Comparison of ENCODE assay signal across 8 cellular contexts in the genomic region with DNA sequence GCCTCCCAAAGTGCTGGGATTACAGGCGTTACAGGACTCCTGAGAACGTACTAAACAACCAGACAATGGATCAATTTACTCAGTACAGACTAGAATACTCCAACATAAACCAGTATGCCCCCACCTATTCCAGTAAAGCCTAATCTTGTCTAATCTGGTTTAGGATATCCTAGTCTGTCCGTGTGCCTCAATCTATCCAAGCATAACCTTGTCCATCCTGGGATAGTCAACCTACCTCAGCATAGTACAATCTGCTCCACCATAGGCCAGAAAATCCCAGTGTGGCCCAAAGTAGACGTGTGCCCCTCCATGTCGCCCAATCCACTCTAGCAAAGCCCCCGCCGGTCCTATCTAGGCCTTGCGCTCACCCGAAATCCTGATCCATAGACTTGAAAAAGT. TPM values are rescaled to one million over a fixed set of nuclear protein-coding genes. Genes with fewer than 3 reads are reported as not detected.
A peak's percentile ranks its signal among the peaks of the same experiment; 100 is the strongest.
DNase-seq lines count a peak whose midpoint lies in the region; ATAC-seq and TF ChIP-seq lines count a peak whose summit lies in the region.

No MANE protein-coding gene starts in this region.

- H3K36me3 Mint-ChIP-seq in osteocyte (ENCODE audit: unreplicated experiment) = peaks cover 36% of the 10 kb centered on the region

- H3K4me3 Mint-ChIP-seq in osteocyte (ENCODE audit: unreplicated experiment) = peak overlapping the region; percentile 95

- no peaks in the 10 kb centered on the region for H3K9me3 Mint-ChIP-seq in osteocyte (ENCODE audit: unreplicated experiment)

- ATAC-seq in GM18511 (IDR thresholded peaks at IDR 0.05; ENCODE audit: unreplicated experiment) (peak; percentile 13), esophagus mucosa (peak; percentile 0), HG02678 (IDR thresholded peaks at IDR 0.05; ENCODE audit: unreplicated experiment) (no peak), GM21786 (IDR thresholded peaks at IDR 0.05; ENCODE audit: unreplicated experiment) (no peak)

- no peak for DNase-seq in osteocyte (ENCODE audit: extremely low spot score, unreplicated experiment)
- DNase-seq in central memory CD4-positive, alpha-beta T cell = no peak
- no peak for DNase-seq in NCI-H2171 (lab: John Stamatoyannopoulos, UW)

- TF ChIP-seq CTCF in osteocyte (IDR thresholded peaks at IDR 0.05) = no peak

- peaks cover 50% of the 10 kb centered on the region for H3K4me1 Mint-ChIP-seq in osteocyte (ENCODE audit: unreplicated experiment)

- peak overlapping the region; percentile 97 for H3K27ac Mint-ChIP-seq in osteocyte (ENCODE audit: unreplicated experiment)

- H3K27me3 Mint-ChIP-seq in osteocyte (ENCODE audit: unreplicated experiment) = no peaks in the 10 kb centered on the region

TF ChIP-seq in PFSK-1, 5 proteins besides CTCF, POLR2A, EP300 and RAD21:
- TF ChIP-seq SIN3A (IDR thresholded peaks at IDR 0.05; ENCODE audit: borderline replicate concordance, insufficient read depth, low read length) = peak; percentile 15; the same call in 1 of the 2 replicates
- TF ChIP-seq, protein P1, sequence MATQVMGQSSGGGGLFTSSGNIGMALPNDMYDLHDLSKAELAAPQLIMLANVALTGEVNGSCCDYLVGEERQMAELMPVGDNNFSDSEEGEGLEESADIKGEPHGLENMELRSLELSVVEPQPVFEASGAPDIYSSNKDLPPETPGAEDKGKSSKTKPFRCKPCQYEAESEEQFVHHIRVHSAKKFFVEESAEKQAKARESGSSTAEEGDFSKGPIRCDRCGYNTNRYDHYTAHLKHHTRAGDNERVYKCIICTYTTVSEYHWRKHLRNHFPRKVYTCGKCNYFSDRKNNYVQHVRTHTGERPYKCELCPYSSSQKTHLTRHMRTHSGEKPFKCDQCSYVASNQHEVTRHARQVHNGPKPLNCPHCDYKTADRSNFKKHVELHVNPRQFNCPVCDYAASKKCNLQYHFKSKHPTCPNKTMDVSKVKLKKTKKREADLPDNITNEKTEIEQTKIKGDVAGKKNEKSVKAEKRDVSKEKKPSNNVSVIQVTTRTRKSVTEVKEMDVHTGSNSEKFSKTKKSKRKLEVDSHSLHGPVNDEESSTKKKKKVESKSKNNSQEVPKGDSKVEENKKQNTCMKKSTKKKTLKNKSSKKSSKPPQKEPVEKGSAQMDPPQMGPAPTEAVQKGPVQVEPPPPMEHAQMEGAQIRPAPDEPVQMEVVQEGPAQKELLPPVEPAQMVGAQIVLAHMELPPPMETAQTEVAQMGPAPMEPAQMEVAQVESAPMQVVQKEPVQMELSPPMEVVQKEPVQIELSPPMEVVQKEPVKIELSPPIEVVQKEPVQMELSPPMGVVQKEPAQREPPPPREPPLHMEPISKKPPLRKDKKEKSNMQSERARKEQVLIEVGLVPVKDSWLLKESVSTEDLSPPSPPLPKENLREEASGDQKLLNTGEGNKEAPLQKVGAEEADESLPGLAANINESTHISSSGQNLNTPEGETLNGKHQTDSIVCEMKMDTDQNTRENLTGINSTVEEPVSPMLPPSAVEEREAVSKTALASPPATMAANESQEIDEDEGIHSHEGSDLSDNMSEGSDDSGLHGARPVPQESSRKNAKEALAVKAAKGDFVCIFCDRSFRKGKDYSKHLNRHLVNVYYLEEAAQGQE (IDR thresholded peaks at IDR 0.05; ENCODE audit: insufficient read depth in 1 of 2, low read depth in 2 of 2, low read length in 2 of 2) = no peak

RNA-seq across cellular contexts. Expression of a gene that starts 0.6 kb away (rescaled TPM):
- 118 TPM for polyA plus RNA-seq in PFSK-1 (2012; ENCODE audit: insufficient read length, low read depth)
- total RNA-seq in esophagus mucosa (32.7 TPM), osteocyte (87.7 and 99.7 TPM in 2 replicates)

RNA-seq across cellular contexts. Expression of a gene that starts 5.6 kb away (rescaled TPM):
- 86.0 TPM for polyA plus RNA-seq in PFSK-1 (2012; ENCODE audit: insufficient read length, low read depth)
- 33.6 TPM for total RNA-seq in esophagus mucosa
- total RNA-seq in osteocyte = 51.6 and 54.7 TPM in 2 replicates

RNA-seq across cellular contexts. Expression of a gene that starts 8.5 kb away (rescaled TPM):
- polyA plus RNA-seq in PFSK-1 (2012; ENCODE audit: insufficient read length, low read depth) = 175 TPM
- total RNA-seq in esophagus mucosa (268 TPM), osteocyte (642 TPM in 2 replicates)

RNA-seq across cellular contexts. Expression of a gene that starts 14.0 kb away (rescaled TPM):
- polyA plus RNA-seq in PFSK-1 (2012; ENCODE audit: insufficient read length, low read depth) = 730 TPM
- total RNA-seq in esophagus mucosa (311 TPM), osteocyte (302 and 354 TPM in 2 replicates)

RNA-seq across cellular contexts. Expression of a gene that starts 14.1 kb away (rescaled TPM):
- polyA plus RNA-seq in PFSK-1 (2012; ENCODE audit: insufficient read length, low read depth) = 48.4 TPM
- total RNA-seq in esophagus mucosa = 3.1 TPM
- 32.6 and 38.5 TPM in 2 replicates for total RNA-seq in osteocyte

Comparison
In these comparisons a context has a peak if more than half of its experiments do, and no peak if none do; other contexts are left out.
1. ATAC-seq: peak in GM18511 (single experiment) and esophagus mucosa (single experiment); none in HG02678 (single experiment) and GM21786 (single experiment).